10 cellular contexts compared by ENCODE assay signal in genomic region chr15:94305133-94305532, GRCh38.
DNase-seq lines count a peak whose midpoint lies in the region; ATAC-seq lines count a peak whose summit lies in the region.
"Had no signal": no experiment of that assay in that cellular context is flagged by ENCODE, and none has a peak within 500 bp of the region (broad histone marks: within the 10 kb centered on the region; RNA-seq: fewer than 3 reads in every experiment).

No MANE protein-coding gene starts in this region.

- peaks cover 59% of the 10 kb centered on the region for H3K36me3 Mint-ChIP-seq in activated naive CD8-positive, alpha-beta T cell treated with anti-CD3 and anti-CD28 coated beads for 36 hours

- peak; percentile 57 for ATAC-seq in GM18498 (IDR thresholded peaks at IDR 0.05; ENCODE audit: unreplicated experiment)
- peak; percentile 59 for ATAC-seq in GM19467 (IDR thresholded peaks at IDR 0.05; ENCODE audit: unreplicated experiment)
- ATAC-seq in HG03378 (IDR thresholded peaks at IDR 0.05; ENCODE audit: unreplicated experiment), result peak; percentile 44

- peak; percentile 20 for DNase-seq in activated naive CD8-positive, alpha-beta T cell treated with anti-CD3 and anti-CD28 coated beads for 36 hours
- no peak for DNase-seq in AG20443 (ENCODE audit: low spot score)
- no peak for DNase-seq in NCI-H2171 treated with DMSO at 0.1 percent for 48 hours (lab: John Stamatoyannopoulos, UW)
- no peak for DNase-seq in inferior parietal cortex (ENCODE audit: extremely low spot score)
- no peak for DNase-seq in D341Med (ENCODE audit: low spot score)
- DNase-seq: effector memory CD4-positive, alpha-beta T cell; H7 had no signal

- H3K27me3 Mint-ChIP-seq in activated naive CD8-positive, alpha-beta T cell treated with anti-CD3 and anti-CD28 coated beads for 36 hours, result no peaks in the 10 kb centered on the region

- H3K27ac Mint-ChIP-seq in activated naive CD8-positive, alpha-beta T cell treated with anti-CD3 and anti-CD28 coated beads for 36 hours, result peak overlapping the region; percentile 86

- peaks cover 42% of the 10 kb centered on the region for H3K4me1 Mint-ChIP-seq in activated naive CD8-positive, alpha-beta T cell treated with anti-CD3 and anti-CD28 coated beads for 36 hours

- no peak overlapping the region for H3K4me3 Mint-ChIP-seq in activated naive CD8-positive, alpha-beta T cell treated with anti-CD3 and anti-CD28 coated beads for 36 hours

- H3K9me3 Mint-ChIP-seq in activated naive CD8-positive, alpha-beta T cell treated with anti-CD3 and anti-CD28 coated beads for 36 hours, result peaks cover 15% of the 10 kb centered on the region
